In the genomic region with DNA sequence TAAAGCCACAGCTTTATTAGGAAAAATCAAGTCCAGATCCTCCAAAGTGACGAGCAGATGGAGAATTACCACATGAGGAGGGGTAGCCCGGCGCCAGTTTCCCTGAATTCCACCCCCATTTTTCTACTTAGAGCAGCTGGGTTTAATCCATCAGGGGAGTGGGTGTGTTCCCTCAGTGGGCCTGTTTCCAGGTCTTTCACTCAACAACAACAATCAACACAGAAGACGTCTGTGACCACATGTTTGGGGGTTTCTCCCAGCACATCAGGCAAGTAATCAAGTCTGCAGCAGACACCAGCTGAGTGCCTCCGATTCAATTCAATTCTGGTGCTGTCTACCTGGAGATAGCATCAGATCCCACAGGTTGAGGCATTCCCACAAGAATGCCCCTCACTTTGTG, we compare ENCODE assay signal across 25 cellular contexts. TPM values are rescaled to one million over a fixed set of nuclear protein-coding genes. Genes with fewer than 3 reads are reported as not detected.
DNase-seq lines count a peak whose midpoint lies in the region; ATAC-seq and TF ChIP-seq lines count a peak whose summit lies in the region.
"Had no signal": no experiment of that assay in that cellular context is flagged by ENCODE, and none has a peak within 500 bp of the region (broad histone marks: within the 10 kb centered on the region; RNA-seq: fewer than 3 reads in every experiment).

No MANE protein-coding gene starts in this region.

- TF ChIP-seq POLR2A in spleen (IDR thresholded peaks at IDR 0.05) = no peak

- peaks cover 20% of the 10 kb centered on the region for H3K4me1 ChIP-seq in foreskin keratinocyte
- no peaks in the 10 kb centered on the region for H3K4me1 ChIP-seq in spleen
- no peaks in the 10 kb centered on the region for H3K4me1 ChIP-seq in HAP-1
- H3K4me1 ChIP-seq: SJSA1, uterus had no signal

- no peaks in the 10 kb centered on the region for H3K36me3 ChIP-seq in spleen
- H3K36me3 ChIP-seq in HAP-1 (replicated peaks) = no peaks in the 10 kb centered on the region
- H3K36me3 ChIP-seq: SJSA1, uterus had no signal

- H3K27me3 ChIP-seq in foreskin keratinocyte (peaks cover 13% of the 10 kb centered on the region), spleen (replicated peaks in 1 of 7) (peaks cover 0 to 12% (median 0%) of the 10 kb centered on the region in 7 donors), HAP-1 (ENCODE audit: low read depth) (no peaks in the 10 kb centered on the region)
- H3K27me3 ChIP-seq: uterus had no signal

- H3K9me3 ChIP-seq in spleen = peaks cover 0 to 11% (median 0%) of the 10 kb centered on the region in 8 donors
- no peaks in the 10 kb centered on the region for H3K9me3 ChIP-seq in HAP-1
- H3K9me3 ChIP-seq: SJSA1, uterus had no signal

- DNase-seq in Ammon's horn (ENCODE audit: low spot score) = peak; percentile 12
- DNase-seq in RPMI7951 (ENCODE audit: low read depth) = peak; percentile 39
- no peak for DNase-seq in foreskin keratinocyte
- DNase-seq in mesenteric fat pad (ENCODE audit: low spot score) = peak; percentile 24
- DNase-seq in spleen = no peak
- DNase-seq in SIG-M5 treated with dmso at 0.1 percent for 504 hours (lab: John Stamatoyannopoulos, UW; ENCODE audit: unreplicated experiment) = no peak
- DNase-seq in HAP-1 (ENCODE audit: low spot score in 2 of 2) = no peak
- DNase-seq: activated CD4-positive, alpha-beta T cell treated with anti-CD3 and anti-CD28 coated beads, Interleukin-2, amount 10 ng/mL, durations not matched to agents 24 days and 14 days; Calu3; cerebellar nuclear complex; IMR-90; left colon; NCI-H1436; NCI-H2227 treated with DMSO at 0.1 percent for 48 hours; OCI-M1; posterior cingulate gyrus; T-helper 2 cell; uterus had no signal

- H3K4me3 ChIP-seq in spleen (no peak overlapping the region), HAP-1 (no peak overlapping the region)
- H3K4me3 ChIP-seq: SJSA1, uterus had no signal

- WGBS in spleen, 5 donors = 60 to 88% (median 71%) methylated on average over 4 to 5 of the region's 5 CpGs

- H3K27ac ChIP-seq in foreskin keratinocyte (peak overlapping the region; percentile 33), spleen (no peak overlapping the region)
- H3K27ac ChIP-seq: C4-2B, SJSA1, uterus had no signal

- intact Hi-C loops in spleen (cut with DNase I; ENCODE audit: low total_unique reads) = no loop called here

- TF ChIP-seq CTCF in foreskin keratinocyte (conservative IDR thresholded peaks at IDR 0.05) (no peak), spleen (IDR thresholded peaks at IDR 0.05 in 8 of 11, conservative IDR thresholded peaks at IDR 0.05 in 3 of 11) (no peak)

- no peak for ATAC-seq in foreskin keratinocyte
- ATAC-seq in esophagus mucosa = no peak
- ATAC-seq: activated T-helper 17 cell treated with anti-CD3 and anti-CD28 coated beads, Interleukin-2, amount 50 U/mL, for 72 hours; left colon had no signal

- in situ Hi-C loops in HAP-1 (cut with MboI; ENCODE audit: low sequenced_read_pairs) = no loop called here

RNA-seq across cellular contexts. Expression of a gene that starts 6.9 kb away (rescaled TPM):
- 0.10 TPM in 1 of 2 replicates, not detected in the other for total RNA-seq in RPMI7951 (2014; rRNA removed; shearing (Covaris generic))
- total RNA-seq in foreskin keratinocyte = 0.07 TPM in 1 of 2 replicates, not detected in the other
- not detected in 2 replicates for polyA plus RNA-seq in foreskin keratinocyte
- 0.64 TPM for total RNA-seq in mesenteric fat pad
- total RNA-seq in spleen = not detected
- polyA plus RNA-seq in spleen = not detected
- total RNA-seq in esophagus mucosa = not detected
- total RNA-seq: activated CD4-positive, alpha-beta T cell treated with anti-CD3 and anti-CD28 coated beads, Interleukin-2, amount 10 ng/mL, durations not matched to agents 24 days and 14 days; activated T-helper 17 cell treated with anti-CD3 and anti-CD28 coated beads, Interleukin-2, amount 50 U/mL, for 72 hours; Calu3; epithelial cell of proximal tubule; H4; IMR-90; neural crest cell; SJSA1 had no signal
- polyA plus RNA-seq: IMR-90 had no signal

Comparison
In these comparisons a context has a peak if more than half of its experiments do, and no peak if none do; other contexts are left out.
1. DNase-seq: peak in Ammon's horn (single experiment), RPMI7951 (single experiment) and mesenteric fat pad (single experiment); none in foreskin keratinocyte (0 of 2), spleen (single experiment), SIG-M5 treated with dmso at 0.1 percent for 504 hours (single experiment) and HAP-1 (0 of 2).